16 cellular contexts compared by ENCODE assay signal in the genomic region with DNA sequence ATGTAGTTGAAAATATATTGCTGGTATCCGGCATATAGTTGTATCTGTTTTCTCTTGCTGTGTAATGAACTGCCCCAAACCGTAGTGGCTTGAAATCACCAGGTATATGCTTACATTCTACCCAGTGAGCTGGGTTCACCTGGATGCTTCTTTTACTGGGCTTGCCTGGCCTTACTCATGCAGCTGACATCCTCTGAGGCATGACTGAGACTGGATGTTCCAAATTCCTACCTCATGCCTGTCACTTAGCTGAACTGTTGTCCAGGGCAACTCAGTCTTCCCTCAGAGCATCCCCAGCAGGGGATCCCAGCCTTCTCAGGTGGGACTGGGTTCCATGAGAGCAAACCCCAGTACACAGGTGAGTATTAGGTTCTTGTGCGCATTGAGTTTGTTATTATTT.
DNase-seq lines count a peak whose midpoint lies in the region; ATAC-seq, FAIRE-seq and TF ChIP-seq lines count a peak whose summit lies in the region.
"Had no signal": no experiment of that assay in that cellular context is flagged by ENCODE, and none has a peak within 500 bp of the region (broad histone marks: within the 10 kb centered on the region; RNA-seq: fewer than 3 reads in every experiment).

No MANE protein-coding gene starts in this region.

- intact Hi-C loops in PC-3 (cut with micrococcal nuclease): no loop called here

- no peaks in the 10 kb centered on the region for H3K36me3 ChIP-seq in PC-3 (ENCODE audit: low read depth, low read length)
- no peaks in the 10 kb centered on the region for H3K36me3 ChIP-seq in endodermal cell (ENCODE audit: control insufficient read depth, insufficient read depth, low read length)
- no peaks in the 10 kb centered on the region for H3K36me3 ChIP-seq in keratinocyte (ENCODE audit: control insufficient read depth in 2 of 2, extremely low read depth in 1 of 2, insufficient read depth in 2 of 2, low read length in 2 of 2)
- H3K36me3 ChIP-seq: BE2C had no signal

- H3K4me1 ChIP-seq in PC-3 (ENCODE audit: insufficient read depth, low read length) (no peaks in the 10 kb centered on the region), endodermal cell (ENCODE audit: control insufficient read depth, insufficient read depth, low read length) (no peaks in the 10 kb centered on the region), keratinocyte (ENCODE audit: control insufficient read depth, extremely low read depth, insufficient read depth, low read length) (peaks cover 9% of the 10 kb centered on the region)
- H3K4me1 ChIP-seq: A549, BE2C had no signal

- H3K27me3 ChIP-seq in PC-3 (ENCODE audit: low read length) (no peaks in the 10 kb centered on the region), endodermal cell (ENCODE audit: control insufficient read depth, insufficient read depth, low read length, poor library complexity, severe bottlenecking) (no peaks in the 10 kb centered on the region), keratinocyte (ENCODE audit: control insufficient read depth, extremely low read depth, insufficient read depth, low read length) (no peaks in the 10 kb centered on the region)
- H3K27me3 ChIP-seq: BE2C had no signal

- no peaks in the 10 kb centered on the region for H3F3A ChIP-seq in PC-3 (ENCODE audit: low read length, unreplicated experiment)

- H4K20me1 ChIP-seq in PC-3 (ENCODE audit: low read length) (no peaks in the 10 kb centered on the region), keratinocyte (ENCODE audit: control insufficient read depth, extremely low read depth, insufficient read depth, low read length) (no peaks in the 10 kb centered on the region)

- CTCF ChIA-PET in PC-3 (lab: Charles Lee): no interaction called here

- H3K4me2 ChIP-seq in PC-3 (ENCODE audit: low read length): no peak overlapping the region
- H3K4me2 ChIP-seq in keratinocyte (ENCODE audit: control insufficient read depth, extremely low read depth, insufficient read depth, low read depth, low read length): no peak overlapping the region
- H3K4me2 ChIP-seq: A549 had no signal

- no peaks in the 10 kb centered on the region for H3K9me1 ChIP-seq in keratinocyte (ENCODE audit: control insufficient read depth, extremely low read depth, insufficient read depth, low read length)

- no peaks in the 10 kb centered on the region for H3K27me3 Mint-ChIP-seq in endodermal cell (ENCODE audit: insufficient read depth)
- H3K27me3 Mint-ChIP-seq: CD4-positive, alpha-beta memory T cell had no signal

- TF ChIP-seq CTCF in PC-3 (conservative IDR thresholded peaks at IDR 0.05; ENCODE audit: low read depth, low read length) (no peak), endodermal cell (conservative IDR thresholded peaks at IDR 0.05) (no peak), keratinocyte (optimal IDR thresholded peaks at IDR 0.05 in 1 of 3, IDR thresholded peaks at IDR 0.05 in 1 of 3, conservative IDR thresholded peaks at IDR 0.05 in 1 of 3; ENCODE audit: extremely low read depth in 1 of 3, insufficient read depth in 2 of 3, low read length in 3 of 3) (no peak)

- dilution Hi-C loops in keratinocyte (cut with MboI; ENCODE audit: extremely low pct_ligation_motif_present, low sequenced_read_pairs): no loop called here

- H3K9me3 ChIP-seq in PC-3 (ENCODE audit: low read length) (no peaks in the 10 kb centered on the region), endodermal cell (ENCODE audit: control insufficient read depth, low read length) (no peaks in the 10 kb centered on the region), keratinocyte (ENCODE audit: control insufficient read depth, low read depth, low read length) (no peaks in the 10 kb centered on the region)
- H3K9me3 ChIP-seq: A549, BE2C had no signal

- no TSS peak for BruUV-seq in PC-3 (replicated peaks; lab: Mats Ljungman, UMichigan)

- no peaks in the 10 kb centered on the region for H3K79me2 ChIP-seq in PC-3 (ENCODE audit: low read length)
- H3K79me2 ChIP-seq in keratinocyte (ENCODE audit: control insufficient read depth, insufficient read depth, low read length): no peaks in the 10 kb centered on the region

- peak; percentile 51 for FAIRE-seq in keratinocyte (lab: Jason Lieb, UNC)
- FAIRE-seq: A549, GM12878, GM18507, H54 had no signal

- ATAC-seq in PC-3 (0 out of 2 replicates have a peak, but pooled peaks have one; percentile 35), HG03039 (IDR thresholded peaks at IDR 0.05; ENCODE audit: unreplicated experiment) (no peak), GM19467 (IDR thresholded peaks at IDR 0.05; ENCODE audit: unreplicated experiment) (no peak)
- ATAC-seq: A549, GM12878 had no signal

- 94% methylated on average over 2 to 3 of the region's 3 CpGs for WGBS in endodermal cell (ENCODE audit: insufficient coverage in 1 of 2, insufficient read length in 1 of 2), 2 experiments

- POLR2A ChIA-PET in PC-3 (lab: Charles Lee; ENCODE audit: unreplicated experiment): no interaction called here

- H3K4me3 ChIP-seq in PC-3 (ENCODE audit: low read length) (no peak overlapping the region), endodermal cell (ENCODE audit: low read length) (no peak overlapping the region), keratinocyte (ENCODE audit: control insufficient read depth in 2 of 3, extremely low read depth in 1 of 3, insufficient read depth in 2 of 3, low read depth in 1 of 3, low read length in 3 of 3) (no peak overlapping the region)
- H3K4me3 ChIP-seq: A549, GM12878, GM23248 had no signal

- H2AFZ ChIP-seq in PC-3 (ENCODE audit: low read length) (no peak overlapping the region), keratinocyte (ENCODE audit: control insufficient read depth, low read length) (no peak overlapping the region)
- H2AFZ ChIP-seq: GM23248 had no signal

- H3K9me2 ChIP-seq in PC-3 (replicated peaks; ENCODE audit: low read length): no peaks in the 10 kb centered on the region

- DNase-seq in PC-3: peak; percentile 56
- peak; percentile 31 for DNase-seq in endodermal cell
- peak; percentile 11 for DNase-seq in keratinocyte (ENCODE audit: low read depth, low spot score)
- DNase-seq in renal cortical epithelial cell (ENCODE audit: low read depth): peak; percentile 4
- DNase-seq in NCI-H82 (lab: John Stamatoyannopoulos, UW): no peak
- DNase-seq: BE2C; CD4-positive, alpha-beta memory T cell; DMS79; GM23248 had no signal

- H3K4me1 Mint-ChIP-seq in endodermal cell: peaks cover 7% of the 10 kb centered on the region
- H3K4me1 Mint-ChIP-seq: CD4-positive, alpha-beta memory T cell had no signal

- H3K9me3 Mint-ChIP-seq in endodermal cell: no peaks in the 10 kb centered on the region

- no peak overlapping the region for H3K27ac ChIP-seq in PC-3 (ENCODE audit: low read length)
- H3K27ac ChIP-seq in endodermal cell (ENCODE audit: low read depth, low read length): no peak overlapping the region
- no peak overlapping the region for H3K27ac ChIP-seq in keratinocyte (ENCODE audit: control insufficient read depth, insufficient read depth, low read length)
- H3K27ac ChIP-seq: A549, C4-2B, GM23248 had no signal

- H3K9ac ChIP-seq in PC-3 (ENCODE audit: low read length) (no peak overlapping the region), endodermal cell (ENCODE audit: extremely low read depth, low read length, poor library complexity, severe bottlenecking) (no peak overlapping the region), keratinocyte (ENCODE audit: control insufficient read depth, extremely low read depth, insufficient read depth, low read length) (no peak overlapping the region)
- H3K9ac ChIP-seq: GM23248 had no signal

- H3K36me3 Mint-ChIP-seq in endodermal cell (ENCODE audit: low read depth): peaks cover 13% of the 10 kb centered on the region

- H3K27ac Mint-ChIP-seq in endodermal cell: no peak overlapping the region
- H3K27ac Mint-ChIP-seq: CD4-positive, alpha-beta memory T cell had no signal

- no peak overlapping the region for H3K4me3 Mint-ChIP-seq in endodermal cell
- H3K4me3 Mint-ChIP-seq: CD4-positive, alpha-beta memory T cell had no signal
